18 cellular contexts compared by ENCODE assay signal in genomic region chr22:42434283-42434682, GRCh38. TPM values are rescaled to one million over a fixed set of nuclear protein-coding genes. Genes with fewer than 3 reads are reported as not detected.
DNase-seq lines count a peak whose midpoint lies in the region; TF ChIP-seq lines count a peak whose summit lies in the region.
"Had no signal": no experiment of that assay in that cellular context is flagged by ENCODE, and none has a peak within 500 bp of the region (broad histone marks: within the 10 kb centered on the region; RNA-seq: fewer than 3 reads in every experiment).

No MANE protein-coding gene starts in this region.

- H3K27ac Mint-ChIP-seq in type B pancreatic cell: no peak overlapping the region
- H3K27ac Mint-ChIP-seq: activated CD8-positive, alpha-beta T cell treated with anti-CD3 and anti-CD28 coated beads, Interleukin-2, amount 10 ng/mL, durations not matched to agents 7 days and 5 days; activated T-helper 2 cell treated with anti-CD3 and anti-CD28 coated beads, Interferon-gamma antibody, Interleukin-2, Interleukin-4, amounts not matched to agents 10 μg/mL and 5 μg/mL and 100 μg/mL, durations not matched to agents 14 hours and 24 hours and 36 hours; immature natural killer cell; stimulated activated naive B cell treated with anti-CD40 and anti-IgM and Interleukin-4, amounts not matched to agents 10 μg/mL and 1 μg/mL and 100 μg/mL, for 72 hours had no signal

- no peaks in the 10 kb centered on the region for H3K9me3 Mint-ChIP-seq in type B pancreatic cell
- H3K9me3 Mint-ChIP-seq: activated T-helper 2 cell treated with anti-CD3 and anti-CD28 coated beads, Interferon-gamma antibody, Interleukin-2, Interleukin-4, amounts not matched to agents 10 μg/mL and 5 μg/mL and 100 μg/mL, durations not matched to agents 14 hours and 24 hours and 36 hours; immature natural killer cell; stimulated activated naive B cell treated with anti-CD40 and anti-IgM and Interleukin-4, amounts not matched to agents 10 μg/mL and 1 μg/mL and 100 μg/mL, for 72 hours had no signal

- H3K4me3 ChIP-seq in BLaER1 treated with 17β-estradiol and CSF1 and Interleukin-3, amounts not matched to agents 10 nM and 100 nM: no peak overlapping the region

- peaks cover 87 to 98% (median 93%) of the 10 kb centered on the region in 10 experiments for H3K4me1 ChIP-seq in BLaER1 treated with 17β-estradiol and CSF1 and Interleukin-3, amounts not matched to agents 10 nM and 100 nM

- peak overlapping the region in 7 of 11 experiments; percentile 1 to 54 (median 41); a peak in 7 of 22 replicates for H3K9ac ChIP-seq in BLaER1 treated with 17β-estradiol and CSF1 and Interleukin-3, amounts not matched to agents 10 nM and 100 nM
- H3K9ac ChIP-seq: KMS-11 had no signal

- no peak for TF ChIP-seq RAD21 in Ishikawa (IDR thresholded peaks at IDR 0.05; ENCODE audit: low read depth)

- peaks cover 28% of the 10 kb centered on the region for H3K27me3 Mint-ChIP-seq in type B pancreatic cell

- peaks cover 39% of the 10 kb centered on the region for H3K4me1 Mint-ChIP-seq in type B pancreatic cell (ENCODE audit: unreplicated experiment)

- no peaks in the 10 kb centered on the region for H3K9me3 ChIP-seq in BLaER1 treated with 17β-estradiol and CSF1 and Interleukin-3, amounts not matched to agents 10 nM and 100 nM (replicated peaks in 1 of 11)

- no peaks in the 10 kb centered on the region for H3K36me3 ChIP-seq in BLaER1 treated with 17β-estradiol and CSF1 and Interleukin-3, amounts not matched to agents 10 nM and 100 nM

- no peaks in the 10 kb centered on the region for H3K36me3 Mint-ChIP-seq in type B pancreatic cell
- H3K36me3 Mint-ChIP-seq: immature natural killer cell; stimulated activated naive B cell treated with anti-CD40 and anti-IgM and Interleukin-4, amounts not matched to agents 10 μg/mL and 1 μg/mL and 100 μg/mL, for 72 hours had no signal

- DNase-seq in RPMI8226 (peak; percentile 69), left kidney (ENCODE audit: low read depth, low spot score) (peak; percentile 46), cortex of kidney (lab: John Stamatoyannopoulos, UW) (no peak), type B pancreatic cell (ENCODE audit: extremely low spot score, unreplicated experiment) (no peak)
- no peak for DNase-seq in stimulated activated CD4-positive, alpha-beta T cell treated with anti-CD3 and anti-CD28 coated beads, Interleukin-4, amount 100 ng/mL, for 4 hours
- DNase-seq: activated CD8-positive, alpha-beta T cell treated with anti-CD3 and anti-CD28 coated beads, Interleukin-2, amount 10 ng/mL, durations not matched to agents 7 days and 5 days; EL; glutamatergic neuron; H7; immature natural killer cell; NCI-H2029 treated with DMSO at 0.1 percent for 48 hours; stimulated activated naive B cell treated with anti-CD40 and anti-IgM and Interleukin-4, amounts not matched to agents 10 μg/mL and 1 μg/mL and 100 μg/mL, for 72 hours had no signal

- H3K27ac ChIP-seq in BLaER1 treated with 17β-estradiol and CSF1 and Interleukin-3, amounts not matched to agents 10 nM and 100 nM: peak overlapping the region in 5 of 11 experiments; percentile 25 to 73 (median 34); a peak in 6 of 22 replicates
- H3K27ac ChIP-seq: HL-60, KMS-11 had no signal

- H4K20me1 ChIP-seq in BLaER1 treated with 17β-estradiol and CSF1 and Interleukin-3, amounts not matched to agents 10 nM and 100 nM: peaks cover 0 to 20% (median 0%) of the 10 kb centered on the region in 11 experiments; a peak in 4 of 22 replicates

- no peak overlapping the region for H3K4me3 Mint-ChIP-seq in type B pancreatic cell
- H3K4me3 Mint-ChIP-seq: activated CD8-positive, alpha-beta T cell treated with anti-CD3 and anti-CD28 coated beads, Interleukin-2, amount 10 ng/mL, durations not matched to agents 7 days and 5 days; immature natural killer cell; stimulated activated naive B cell treated with anti-CD40 and anti-IgM and Interleukin-4, amounts not matched to agents 10 μg/mL and 1 μg/mL and 100 μg/mL, for 72 hours had no signal

- no peak for TF ChIP-seq EP300 in Ishikawa (IDR thresholded peaks at IDR 0.05; ENCODE audit: borderline replicate concordance)

- H3K4me2 ChIP-seq in BLaER1 treated with 17β-estradiol and CSF1 and Interleukin-3, amounts not matched to agents 10 nM and 100 nM: peak overlapping the region; percentile 79 to 100 (median 97)
- H3K4me2 ChIP-seq: KMS-11 had no signal

- peaks cover 0 to 13% (median 0%) of the 10 kb centered on the region in 11 experiments; a peak in 3 of 22 replicates for H3K27me3 ChIP-seq in BLaER1 treated with 17β-estradiol and CSF1 and Interleukin-3, amounts not matched to agents 10 nM and 100 nM

- TF ChIP-seq CTCF in type B pancreatic cell (conservative IDR thresholded peaks at IDR 0.05): no peak

TF ChIP-seq in Ishikawa, 13 proteins besides CTCF, POLR2A, EP300 and RAD21:
- TF ChIP-seq, protein P1, sequence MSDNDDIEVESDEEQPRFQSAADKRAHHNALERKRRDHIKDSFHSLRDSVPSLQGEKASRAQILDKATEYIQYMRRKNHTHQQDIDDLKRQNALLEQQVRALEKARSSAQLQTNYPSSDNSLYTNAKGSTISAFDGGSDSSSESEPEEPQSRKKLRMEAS (IDR thresholded peaks at IDR 0.05): 0 out of 2 replicates have a peak, but pooled peaks have one; percentile 2
- TF ChIP-seq NFIC (IDR thresholded peaks at IDR 0.05): peak; percentile 66
- no peak for TF ChIP-seq REST (IDR thresholded peaks at IDR 0.05; ENCODE audit: low read depth)
TF ChIP-seq in Ishikawa: peak in this region for 2.

RNA-seq across cellular contexts. Expression of gene NFAM1, which starts 2.1 kb away (rescaled TPM):
- total RNA-seq in type B pancreatic cell (ENCODE audit: low replicate concordance): 0.21 and 0.53 TPM in 2 replicates
- total RNA-seq: epithelial cell of proximal tubule had no signal

Comparison
In these comparisons a context has a peak if more than half of its experiments do, and no peak if none do; other contexts are left out.
1. DNase-seq: peak in RPMI8226 (single experiment) and left kidney (single experiment); none in stimulated activated CD4-positive, alpha-beta T cell treated with anti-CD3 and anti-CD28 coated beads, Interleukin-4, amount 100 ng/mL, for 4 hours (0 of 2), cortex of kidney (single experiment) and type B pancreatic cell (single experiment).